12 cellular contexts compared by ENCODE assay signal in genomic region chr11:111633248-111633647, GRCh38. TPM values are rescaled to one million over a fixed set of nuclear protein-coding genes. Genes with fewer than 3 reads are reported as not detected.
A peak's percentile ranks its signal among the peaks of the same experiment; 100 is the strongest.
DNase-seq lines count a peak whose midpoint lies in the region; ATAC-seq, FAIRE-seq and TF ChIP-seq lines count a peak whose summit lies in the region.
"Had no signal": no experiment of that assay in that cellular context is flagged by ENCODE, and none has a peak within 500 bp of the region (broad histone marks: within the 10 kb centered on the region; RNA-seq: fewer than 3 reads in every experiment).

No MANE protein-coding gene starts in this region.

- no peak overlapping the region for H3K4me3 Mint-ChIP-seq in astrocyte (ENCODE audit: unreplicated experiment)
- H3K4me3 Mint-ChIP-seq: activated CD4-positive, alpha-beta T cell treated with anti-CD3 and anti-CD28 coated beads, Interleukin-2, amount 10 ng/mL, durations not matched to agents 7 days and 5 days had no signal

- 22% methylated on average over 3 of the region's 3 CpGs for WGBS in right lobe of liver (ENCODE audit: insufficient coverage, low coverage, low lambda C conversion rate, missing lambda C conversion rate)

- H3K27me3 Mint-ChIP-seq in astrocyte (ENCODE audit: low read depth, unreplicated experiment) = no peaks in the 10 kb centered on the region
- H3K27me3 Mint-ChIP-seq: activated CD4-positive, alpha-beta T cell treated with anti-CD3 and anti-CD28 coated beads, Interleukin-2, amount 10 ng/mL, durations not matched to agents 7 days and 5 days had no signal

- intact Hi-C loops in right lobe of liver (cut with DNase I) = no loop called here

- in situ Hi-C loops in GM13977 (cut with MboI; ENCODE audit: low pct_unique_long_range_greater_than_20kb, low sequenced_read_pairs, unreplicated experiment) = no loop called here

- H3K27me3 ChIP-seq in astrocyte (ENCODE audit: insufficient read depth, low read length) = no peaks in the 10 kb centered on the region
- H3K27me3 ChIP-seq in right lobe of liver = no peaks in the 10 kb centered on the region
- H3K27me3 ChIP-seq: vagina had no signal

- peak overlapping the region; percentile 27 for H3K27ac Mint-ChIP-seq in astrocyte (ENCODE audit: unreplicated experiment)
- H3K27ac Mint-ChIP-seq: activated CD4-positive, alpha-beta T cell treated with anti-CD3 and anti-CD28 coated beads, Interleukin-2, amount 10 ng/mL, durations not matched to agents 7 days and 5 days had no signal

- no peaks in the 10 kb centered on the region for H3K9me3 ChIP-seq in KOPT-K1 (ENCODE audit: insufficient read depth, low read length, poor library complexity, severe bottlenecking)
- H3K9me3 ChIP-seq in astrocyte (ENCODE audit: insufficient read depth, low read depth, low read length) = no peaks in the 10 kb centered on the region
- no peaks in the 10 kb centered on the region for H3K9me3 ChIP-seq in right lobe of liver
- H3K9me3 ChIP-seq: vagina had no signal

- peak overlapping the region; percentile 54 for H3K4me2 ChIP-seq in astrocyte (ENCODE audit: low read length)

- no peak for FAIRE-seq in astrocyte (lab: Jason Lieb, UNC)

- H3K9me3 Mint-ChIP-seq in astrocyte (ENCODE audit: unreplicated experiment) = no peaks in the 10 kb centered on the region
- H3K9me3 Mint-ChIP-seq: activated CD4-positive, alpha-beta T cell treated with anti-CD3 and anti-CD28 coated beads, Interleukin-2, amount 10 ng/mL, durations not matched to agents 7 days and 5 days had no signal

- ATAC-seq in right lobe of liver (peak; percentile 81 to 90 (median 86)), GM21723 (IDR thresholded peaks at IDR 0.05; ENCODE audit: unreplicated experiment) (no peak)
- no peak for ATAC-seq in activated CD4-positive, CD25-positive, alpha-beta regulatory T cell treated with anti-CD3 and anti-CD28 coated beads, Interleukin-2, amount 50 U/mL, for 24 hours

- peaks cover 10% of the 10 kb centered on the region for H3K79me2 ChIP-seq in astrocyte (ENCODE audit: insufficient read depth, low read length)

- no peak overlapping the region for H2AFZ ChIP-seq in astrocyte (ENCODE audit: low read depth, low read length)

- H4K20me1 ChIP-seq in astrocyte (ENCODE audit: insufficient read depth, low read length) = no peaks in the 10 kb centered on the region

- H3K27ac ChIP-seq in 22Rv1 = peak overlapping the region; percentile 53
- H3K27ac ChIP-seq in KOPT-K1 (ENCODE audit: low read depth, low read length, poor library complexity, severe bottlenecking) = peak overlapping the region; percentile 11
- H3K27ac ChIP-seq in astrocyte (ENCODE audit: low read depth, low read length) = peak overlapping the region; percentile 48
- H3K27ac ChIP-seq in right lobe of liver = peak overlapping the region in 2 of 3 donors; percentile 39 to 56
- H3K27ac ChIP-seq: vagina had no signal

- TF ChIP-seq CTCF in 22Rv1 (IDR thresholded peaks at IDR 0.05) = no peak
- no peak for TF ChIP-seq CTCF in astrocyte (IDR thresholded peaks at IDR 0.05; ENCODE audit: insufficient read depth, low read depth, low read length)
- no peak for TF ChIP-seq CTCF in right lobe of liver (IDR thresholded peaks at IDR 0.05)
- TF ChIP-seq CTCF in GM13977 (IDR thresholded peaks at IDR 0.05; ENCODE audit: extremely low read depth, insufficient read depth, missing control alignments) = no peak

- peaks cover 19% of the 10 kb centered on the region for H3K36me3 ChIP-seq in KOPT-K1 (ENCODE audit: insufficient read depth, low read length)
- peaks cover 2% of the 10 kb centered on the region for H3K36me3 ChIP-seq in astrocyte (ENCODE audit: insufficient read depth, low read length)
- peaks cover 0 to 3% (median 0%) of the 10 kb centered on the region in 4 donors for H3K36me3 ChIP-seq in right lobe of liver
- H3K36me3 ChIP-seq: vagina had no signal

- no peak overlapping the region for H3K9ac ChIP-seq in astrocyte (ENCODE audit: low read length)

- DNase-seq in astrocyte (ENCODE audit: low read depth) (no peak), right lobe of liver (no peak), GM13977 (ENCODE audit: low spot score) (no peak), cerebellar nuclear complex (lab: John Stamatoyannopoulos, UW) (no peak)
- DNase-seq: activated CD4-positive, alpha-beta T cell treated with anti-CD3 and anti-CD28 coated beads, Interleukin-2, amount 10 ng/mL, durations not matched to agents 7 days and 5 days; activated gamma-delta T cell treated with Interleukin-2 at 50 U/mL for 16 hours; NCI-H524 treated with DMSO at 0.1 percent for 48 hours had no signal

- H3K36me3 Mint-ChIP-seq in astrocyte (ENCODE audit: low read depth, unreplicated experiment) = peaks cover 7% of the 10 kb centered on the region

- H3K4me1 ChIP-seq in astrocyte (ENCODE audit: insufficient read depth, low read length) (peaks cover 52% of the 10 kb centered on the region), right lobe of liver (peaks cover 0 to 57% (median 27%) of the 10 kb centered on the region in 4 donors)

- H3K4me3 ChIP-seq in astrocyte (ENCODE audit: insufficient read depth, low read depth, low read length) (no peak overlapping the region), right lobe of liver (no peak overlapping the region)
- H3K4me3 ChIP-seq: vagina had no signal

- no peak for TF ChIP-seq POLR2A in right lobe of liver (IDR thresholded peaks at IDR 0.05)

- peaks cover 31% of the 10 kb centered on the region for H3K4me1 Mint-ChIP-seq in astrocyte (ENCODE audit: low read depth, unreplicated experiment)

RNA-seq across cellular contexts. Expression of gene SIK2, which starts 31.0 kb away (rescaled TPM):
- total RNA-seq in astrocyte = 14.3 and 15.0 TPM in 2 replicates
- total RNA-seq in right lobe of liver = 10 to 100 TPM; 15.4 to 39.5 (median 26.4) TPM

Comparison
In these comparisons a context has a peak if more than half of its experiments do, and no peak if none do; other contexts are left out.
1. ATAC-seq: peak in right lobe of liver (4 of 4); none in GM21723 (single experiment) and activated CD4-positive, CD25-positive, alpha-beta regulatory T cell treated with anti-CD3 and anti-CD28 coated beads, Interleukin-2, amount 50 U/mL, for 24 hours (0 of 2).
2. Peak in every context shown above with its lines, with median percentiles within 50 percentile points of each other: H3K27ac ChIP-seq.